In the genomic region with DNA sequence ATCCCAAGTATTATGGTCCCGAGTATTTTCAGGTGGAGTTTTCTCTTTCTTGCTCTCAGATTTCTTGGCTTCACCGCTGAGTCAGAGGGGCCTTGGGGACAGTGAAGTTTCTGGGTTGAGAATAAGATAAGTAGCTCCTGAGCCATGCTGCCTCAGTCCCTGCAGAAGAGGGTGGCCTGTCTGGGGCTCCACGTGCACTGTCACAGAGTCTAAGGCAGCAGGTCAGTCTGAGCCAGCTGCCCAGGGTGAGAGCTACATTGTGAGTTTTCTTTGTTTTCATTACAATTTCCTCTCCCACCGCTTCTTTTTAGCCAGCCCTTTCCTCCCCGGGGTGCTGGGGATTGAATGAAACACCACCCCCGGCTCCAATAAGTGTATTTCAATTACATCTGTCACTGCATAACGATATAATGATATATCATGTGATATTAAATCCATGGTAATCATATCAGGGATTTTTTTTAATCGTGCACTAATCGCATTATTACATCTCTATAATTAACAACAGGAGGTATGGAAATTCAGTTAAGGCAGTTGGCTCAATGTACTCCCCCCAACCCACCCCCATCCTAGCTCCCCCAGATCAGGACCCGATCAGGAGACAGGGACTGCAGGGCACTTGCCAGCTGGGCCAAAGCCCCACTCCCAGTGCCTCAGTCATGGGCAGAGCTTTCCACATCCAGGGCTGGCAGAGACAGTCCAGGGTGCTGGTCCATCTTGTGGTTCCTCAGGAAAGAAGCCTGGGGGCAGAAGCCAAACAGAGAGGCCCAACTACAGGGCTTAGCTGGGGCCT, we compare ENCODE assay signal across 16 cellular contexts.
"Had no signal": no experiment of that assay in that cellular context is flagged by ENCODE, and none has a peak within 500 bp of the region (broad histone marks: within the 10 kb centered on the region; RNA-seq: fewer than 3 reads in every experiment).

No MANE protein-coding gene starts in this region.

- H3K4me3 ChIP-seq: gastroesophageal sphincter, pancreas, psoas muscle, upper lobe of right lung had no signal

- H3K27me3 ChIP-seq: gastroesophageal sphincter, pancreas, upper lobe of right lung had no signal

- H3K36me3 ChIP-seq: pancreas, upper lobe of right lung had no signal

- ATAC-seq: gastroesophageal sphincter; left cardiac atrium; pancreas; psoas muscle; right cardiac atrium; stimulated activated naive CD8-positive, alpha-beta T cell treated with anti-CD3 and anti-CD28 coated beads, Interleukin-15, Interleukin-2, amounts not matched to agents 100 U/mL and 50 U/mL, for 24 hours; upper lobe of right lung had no signal

- H3K27ac ChIP-seq: epithelial cell of prostate, gastroesophageal sphincter, pancreas, psoas muscle, upper lobe of right lung had no signal

- DNase-seq: activated CD4-positive, alpha-beta T cell treated with anti-CD3 and anti-CD28 coated beads for 1 hour; activated gamma-delta T cell treated with Interleukin-2 at 50 U/mL for 16 hours; activated T-cell treated with anti-CD3 and anti-CD28 coated beads, Interleukin-2, amount 50 U/mL, for 1 hour; aorta; head of caudate nucleus; islet precursor cell; left cardiac atrium; pancreas; psoas muscle; right cardiac atrium; stimulated activated CD4-positive, alpha-beta T cell treated with anti-CD3 and anti-CD28 coated beads, Interleukin-12 subunit alpha, Interleukin-12 subunit beta, amount 100 ng/mL, for 4 hours; stimulated activated CD4-positive, alpha-beta T cell treated with anti-CD3 and anti-CD28 coated beads, Interleukin-4, amount 100 ng/mL, for 4 hours; stimulated activated naive CD8-positive, alpha-beta T cell treated with anti-CD3 and anti-CD28 coated beads, Interleukin-15, Interleukin-2, amounts not matched to agents 100 U/mL and 50 U/mL, for 24 hours; upper lobe of right lung had no signal

- H3K9me3 ChIP-seq: gastroesophageal sphincter, pancreas, psoas muscle, upper lobe of right lung had no signal

- H3K4me1 ChIP-seq: gastroesophageal sphincter, pancreas, psoas muscle had no signal
